In genomic region chr6:22925920-22926587, GRCh38 we compare ENCODE assay signal across 14 cellular contexts.
"Had no signal": no experiment of that assay in that cellular context is flagged by ENCODE, and none has a peak within 500 bp of the region (broad histone marks: within the 10 kb centered on the region; RNA-seq: fewer than 3 reads in every experiment).

No MANE protein-coding gene starts in this region.

- H3K4me3 ChIP-seq: adrenal gland, heart right ventricle, left lung, ovary, testis had no signal

- H3K27ac ChIP-seq: adrenal gland, left lung, ovary, testis, VCaP had no signal

- H3K9me3 ChIP-seq: adrenal gland, heart right ventricle, left lung, ovary, testis had no signal

- H3K27me3 ChIP-seq: adrenal gland, heart right ventricle, left lung, ovary, testis had no signal

- ATAC-seq: activated CD4-positive, alpha-beta T cell treated with anti-CD3 and anti-CD28 coated beads for 36 hours; activated CD8-positive, alpha-beta T cell treated with anti-CD3 and anti-CD28 coated beads, Interleukin-2, amount 10 ng/mL, durations not matched to agents 7 days and 5 days; left lung; T-cell had no signal

- DNase-seq: activated CD4-positive, alpha-beta T cell treated with anti-CD3 and anti-CD28 coated beads for 36 hours; activated CD8-positive, alpha-beta T cell treated with anti-CD3 and anti-CD28 coated beads, Interleukin-2, amount 10 ng/mL, durations not matched to agents 7 days and 5 days; activated naive CD4-positive, alpha-beta T cell treated with anti-CD3 and anti-CD28 coated beads for 36 hours; adrenal gland; effector memory CD4-positive, alpha-beta T cell; erythroblast; left lung; stimulated activated CD4-positive, alpha-beta T cell treated with anti-CD3 and anti-CD28 coated beads, Interleukin-15, amount 100 ng/mL, for 24 hours; stimulated activated CD4-positive, alpha-beta T cell treated with anti-CD3 and anti-CD28 coated beads, Interleukin-4, amount 100 ng/mL, for 24 hours; T-cell; testis had no signal

- H3K36me3 ChIP-seq: adrenal gland, heart right ventricle, left lung, ovary had no signal

- H3K4me1 ChIP-seq: adrenal gland, left lung, testis had no signal
